ENCODE assay signal across 22 cellular contexts in the genomic region with DNA sequence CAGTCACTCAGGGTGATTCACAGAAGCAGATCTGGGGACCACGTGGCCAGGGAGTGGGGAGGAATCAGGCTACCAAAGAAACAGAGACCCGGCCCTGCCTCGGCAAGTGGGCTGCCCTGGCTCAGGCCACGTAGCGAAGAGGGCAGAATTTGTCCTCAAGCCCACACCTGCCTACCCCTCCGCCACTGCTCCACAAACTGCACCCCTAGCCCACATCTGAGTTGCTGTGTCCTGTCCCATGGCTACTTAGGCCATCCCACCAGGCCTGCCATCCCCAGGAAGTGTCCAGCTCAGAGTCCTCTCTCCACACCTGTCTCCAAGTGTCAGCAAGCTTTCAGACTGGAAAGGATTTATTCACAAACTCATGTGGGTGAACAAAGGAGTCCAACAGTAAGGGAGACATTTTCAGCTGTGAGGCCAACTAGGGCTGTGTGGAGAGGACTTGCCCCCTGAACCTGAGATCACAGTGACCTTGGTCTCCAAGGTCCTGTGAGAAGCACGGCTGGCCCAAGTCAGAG.
"Had no signal": no experiment of that assay in that cellular context is flagged by ENCODE, and none has a peak within 500 bp of the region (broad histone marks: within the 10 kb centered on the region; RNA-seq: fewer than 3 reads in every experiment).

No MANE protein-coding gene starts in this region.

- H3K4me3 ChIP-seq: mucosa of descending colon, tibial nerve, vagina had no signal

- H3K27ac ChIP-seq: tibial nerve, vagina had no signal

- FAIRE-seq: colon, endometrium had no signal

- H3K9me3 ChIP-seq: mucosa of descending colon, tibial nerve, vagina had no signal

- DNase-seq: activated CD4-positive, alpha-beta T cell treated with anti-CD3 and anti-CD28 coated beads, Interleukin-2, amount 50 U/mL, for 1 hour; activated T-cell treated with anti-CD3 and anti-CD28 coated beads, Interleukin-2, amount 50 U/mL, for 72 hours; anterior cingulate cortex; central memory CD4-positive, alpha-beta T cell; erythroblast; foreskin melanocyte; kidney glomerular epithelial cell; left ventricle myocardium superior; naive thymus-derived CD4-positive, alpha-beta T cell; retina; stimulated activated naive CD8-positive, alpha-beta T cell treated with anti-CD3 and anti-CD28 coated beads, Interleukin-15, Interleukin-2, amounts not matched to agents 100 U/mL and 50 U/mL, for 24 hours; substantia nigra; T-helper 1 cell; T1000 had no signal

- H3K4me1 ChIP-seq: tibial nerve had no signal

- H3K27me3 ChIP-seq: tibial nerve, vagina had no signal

- H3K9me3 Mint-ChIP-seq: activated T-cell treated with anti-CD3 and anti-CD28 coated beads, Interleukin-2, amount 50 U/mL, for 72 hours; brain; memory B cell; naive thymus-derived CD4-positive, alpha-beta T cell had no signal

- ATAC-seq: activated CD4-positive, CD25-positive, alpha-beta regulatory T cell treated with anti-CD3 and anti-CD28 coated beads, Interleukin-2, amount 50 U/mL, for 24 hours; activated T-cell treated with anti-CD3 and anti-CD28 coated beads, Interleukin-2, amount 50 U/mL, for 72 hours; left ventricle myocardium superior; mucosa of descending colon; naive thymus-derived CD4-positive, alpha-beta T cell; stimulated activated naive CD8-positive, alpha-beta T cell treated with anti-CD3 and anti-CD28 coated beads, Interleukin-15, Interleukin-2, amounts not matched to agents 100 U/mL and 50 U/mL, for 24 hours had no signal

- H3K27ac Mint-ChIP-seq: activated T-cell treated with anti-CD3 and anti-CD28 coated beads, Interleukin-2, amount 50 U/mL, for 72 hours; memory B cell; naive thymus-derived CD4-positive, alpha-beta T cell had no signal
